Comparison of ENCODE assay signal across 8 cellular contexts in the genomic region with DNA sequence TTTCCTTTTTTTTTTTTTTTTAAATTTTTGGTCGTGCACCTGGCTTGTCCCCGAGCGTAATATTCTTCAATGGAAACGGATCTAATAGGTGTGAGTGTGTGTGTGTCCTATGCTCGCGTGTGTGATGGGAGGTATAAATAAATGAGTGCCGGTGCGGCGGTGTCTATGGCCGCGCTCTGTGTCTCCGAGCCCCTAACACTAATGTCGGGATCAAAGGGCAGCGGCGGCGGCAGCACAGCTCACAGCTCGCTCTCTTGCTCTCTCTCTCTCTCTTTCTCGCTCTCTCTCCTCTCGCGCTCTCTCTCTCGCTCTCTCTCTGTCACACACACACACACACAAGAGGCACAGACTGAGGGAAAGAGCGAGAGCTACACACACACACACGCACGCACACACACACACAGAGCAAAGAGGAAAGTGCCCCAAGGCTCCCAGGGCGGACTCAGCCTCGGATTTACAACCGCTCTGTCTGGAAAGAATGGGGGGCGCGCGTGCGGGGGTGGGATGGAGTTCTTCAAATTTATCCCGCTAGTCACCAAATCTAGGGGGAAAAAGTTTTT. TPM values are rescaled to one million over a fixed set of nuclear protein-coding genes. Genes with fewer than 3 reads are reported as not detected.
A peak's percentile ranks its signal among the peaks of the same experiment; 100 is the strongest.
DNase-seq lines count a peak whose midpoint lies in the region; ATAC-seq and TF ChIP-seq lines count a peak whose summit lies in the region.

A gene with protein sequence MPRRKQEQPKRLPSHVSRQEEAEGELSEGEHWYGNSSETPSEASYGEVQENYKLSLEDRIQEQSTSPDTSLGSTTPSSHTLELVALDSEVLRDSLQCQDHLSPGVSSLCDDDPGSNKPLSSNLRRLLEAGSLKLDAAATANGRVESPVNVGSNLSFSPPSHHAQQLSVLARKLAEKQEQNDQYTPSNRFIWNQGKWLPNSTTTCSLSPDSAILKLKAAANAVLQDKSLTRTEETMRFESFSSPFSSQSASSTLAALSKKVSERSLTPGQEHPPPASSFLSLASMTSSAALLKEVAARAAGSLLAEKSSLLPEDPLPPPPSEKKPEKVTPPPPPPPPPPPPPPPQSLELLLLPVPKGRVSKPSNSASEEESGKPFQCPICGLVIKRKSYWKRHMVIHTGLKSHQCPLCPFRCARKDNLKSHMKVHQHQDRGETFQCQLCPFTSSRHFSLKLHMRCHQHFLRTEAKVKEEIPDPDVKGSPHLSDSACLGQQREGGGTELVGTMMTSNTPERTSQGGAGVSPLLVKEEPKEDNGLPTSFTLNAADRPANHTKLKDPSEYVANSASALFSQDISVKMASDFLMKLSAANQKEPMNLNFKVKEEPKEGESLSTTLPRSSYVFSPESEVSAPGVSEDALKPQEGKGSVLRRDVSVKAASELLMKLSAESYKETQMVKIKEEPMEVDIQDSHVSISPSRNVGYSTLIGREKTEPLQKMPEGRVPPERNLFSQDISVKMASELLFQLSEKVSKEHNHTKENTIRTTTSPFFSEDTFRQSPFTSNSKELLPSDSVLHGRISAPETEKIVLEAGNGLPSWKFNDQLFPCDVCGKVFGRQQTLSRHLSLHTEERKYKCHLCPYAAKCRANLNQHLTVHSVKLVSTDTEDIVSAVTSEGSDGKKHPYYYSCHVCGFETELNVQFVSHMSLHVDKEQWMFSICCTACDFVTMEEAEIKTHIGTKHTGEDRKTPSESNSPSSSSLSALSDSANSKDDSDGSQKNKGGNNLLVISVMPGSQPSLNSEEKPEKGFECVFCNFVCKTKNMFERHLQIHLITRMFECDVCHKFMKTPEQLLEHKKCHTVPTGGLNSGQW (minus strand): TSS at position 206 of the 560 bp plus-strand sequence. CDS start 416 bp downstream, outside the sequence.

- TF ChIP-seq POLR2A in esophagus muscularis mucosa (IDR thresholded peaks at IDR 0.05; ENCODE audit: low read depth) = no peak

- no peak for TF ChIP-seq EP300 in esophagus muscularis mucosa (IDR thresholded peaks at IDR 0.05)

- H3K4me3 ChIP-seq in esophagus muscularis mucosa = peak within 1 kb of the TSS; percentile 71 to 91 (median 84)
- peak within 1 kb of the TSS; percentile 77 to 90 for H3K4me3 ChIP-seq in muscle layer of colon (ENCODE audit: low read depth in 1 of 2, low read length in 2 of 2)

- H3K27ac ChIP-seq in esophagus muscularis mucosa (replicated peaks in 1 of 4) = peak within 1 kb of the TSS; percentile 89 to 96 (median 96)
- H3K27ac ChIP-seq in muscle layer of colon (ENCODE audit: low read depth, low read length) = peak within 1 kb of the TSS; percentile 93

- no peaks in the 10 kb centered on the region for H3K36me3 ChIP-seq in esophagus muscularis mucosa
- no peaks in the 10 kb centered on the region for H3K36me3 ChIP-seq in muscle layer of colon (ENCODE audit: insufficient read depth, low read length)

- ATAC-seq in GM18508 (IDR thresholded peaks at IDR 0.05; ENCODE audit: insufficient read depth, unreplicated experiment) (peak; percentile 24), HG03159 (IDR thresholded peaks at IDR 0.05; ENCODE audit: unreplicated experiment) (peak; percentile 33)

- DNase-seq in 8988T = peak; percentile 27
- DNase-seq in NOMO-1 treated with DMSO at 0.1 percent for 48 hours (lab: John Stamatoyannopoulos, UW; ENCODE audit: unreplicated experiment) = peak; percentile 17
- DNase-seq in activated T-cell treated with anti-CD3 and anti-CD28 coated beads, Interleukin-2, amount 50 U/mL, for 24 hours = peak; percentile 69
- DNase-seq in esophagus muscularis mucosa (ENCODE audit: extremely low spot score) = no peak
- peak; percentile 21 to 42 for DNase-seq in stimulated activated CD8-positive, alpha-beta memory T cell treated with anti-CD3 and anti-CD28 coated beads, Interleukin-7, amount 100 ng/mL, for 48 hours (ENCODE audit: extremely low read depth in 1 of 2, low read depth in 1 of 2)

- H3K4me1 ChIP-seq in esophagus muscularis mucosa (peaks cover 13 to 34% (median 31%) of the 10 kb centered on the region in 4 donors), muscle layer of colon (ENCODE audit: insufficient read depth, low read length) (peaks cover 22% of the 10 kb centered on the region)

- intact Hi-C loops in esophagus muscularis mucosa (cut with DNase I) = loop anchor here (2.0 to 10.0 kb wide), 3 partner anchors 206 to 586 kb away; a partner anchor contains a TSS

- no peaks in the 10 kb centered on the region for H3K27me3 Mint-ChIP-seq in activated T-cell treated with anti-CD3 and anti-CD28 coated beads, Interleukin-2, amount 50 U/mL, for 24 hours

- H3K4me1 Mint-ChIP-seq in activated T-cell treated with anti-CD3 and anti-CD28 coated beads, Interleukin-2, amount 50 U/mL, for 24 hours (ENCODE audit: low read depth) = peaks cover 42% of the 10 kb centered on the region

- peak within 1 kb of the TSS; percentile 98 for H3K4me3 Mint-ChIP-seq in activated T-cell treated with anti-CD3 and anti-CD28 coated beads, Interleukin-2, amount 50 U/mL, for 24 hours

- TF ChIP-seq CTCF in esophagus muscularis mucosa (IDR thresholded peaks at IDR 0.05) = no peak

- H3K27ac Mint-ChIP-seq in activated T-cell treated with anti-CD3 and anti-CD28 coated beads, Interleukin-2, amount 50 U/mL, for 24 hours = peak within 1 kb of the TSS; percentile 96

- no peaks in the 10 kb centered on the region for H3K9me3 Mint-ChIP-seq in activated T-cell treated with anti-CD3 and anti-CD28 coated beads, Interleukin-2, amount 50 U/mL, for 24 hours

- H3K36me3 Mint-ChIP-seq in activated T-cell treated with anti-CD3 and anti-CD28 coated beads, Interleukin-2, amount 50 U/mL, for 24 hours (ENCODE audit: low read depth) = peaks cover 24% of the 10 kb centered on the region

- 1% methylated on average over 32 of the region's 32 CpGs for WGBS in esophagus muscularis mucosa

- peak within 1 kb of the TSS; percentile 91 for H3K9ac ChIP-seq in muscle layer of colon (ENCODE audit: low read length)

- H3K27me3 ChIP-seq in esophagus muscularis mucosa (no peaks in the 10 kb centered on the region), muscle layer of colon (ENCODE audit: control insufficient read depth in 1 of 2, insufficient read depth in 2 of 2, low read length in 2 of 2) (no peaks in the 10 kb centered on the region)

- H3K9me3 ChIP-seq in esophagus muscularis mucosa = no peaks in the 10 kb centered on the region
- no peaks in the 10 kb centered on the region for H3K9me3 ChIP-seq in muscle layer of colon (ENCODE audit: low read length)

RNA-seq across cellular contexts. Expression of the gene that starts here (rescaled TPM):
- total RNA-seq in esophagus muscularis mucosa = 10 to 100 TPM; 11.1 to 27.2 (median 19.0) TPM
